ENCODE assay signal across 24 cellular contexts in the genomic region with DNA sequence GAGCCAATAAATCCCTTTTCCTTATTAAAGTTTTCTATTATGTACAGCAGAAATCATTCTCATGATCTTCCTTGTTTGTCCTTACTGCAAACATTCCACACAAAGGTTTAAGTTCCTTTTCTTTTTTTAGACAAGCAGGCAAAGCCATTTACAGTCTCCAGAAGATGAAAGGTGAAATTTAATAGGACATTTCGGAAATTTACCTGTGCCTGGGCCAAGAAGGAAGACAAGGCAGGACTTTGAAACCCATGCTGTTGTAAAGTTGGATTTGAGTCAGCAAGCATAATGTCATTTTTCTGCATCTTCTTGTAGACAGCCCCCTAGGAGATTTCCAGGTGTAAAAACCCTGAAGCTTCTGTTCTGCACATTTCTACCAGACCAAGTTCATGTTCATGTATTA.
A peak's percentile ranks its signal among the peaks of the same experiment; 100 is the strongest.
DNase-seq lines count a peak whose midpoint lies in the region; ATAC-seq and TF ChIP-seq lines count a peak whose summit lies in the region.
"Had no signal": no experiment of that assay in that cellular context is flagged by ENCODE, and none has a peak within 500 bp of the region (broad histone marks: within the 10 kb centered on the region; RNA-seq: fewer than 3 reads in every experiment).

No MANE protein-coding gene starts in this region.

- TF ChIP-seq POLR2A in prostate gland (IDR thresholded peaks at IDR 0.05) (no peak), ovary (IDR thresholded peaks at IDR 0.05) (no peak)

- H3K4me3 ChIP-seq in LNCaP clone FGC (ENCODE audit: low read depth, low read length) = no peak overlapping the region
- H3K4me3 ChIP-seq in colonic mucosa = no peak overlapping the region
- H3K4me3 ChIP-seq in mucosa of descending colon = no peak overlapping the region
- H3K4me3 ChIP-seq in prostate gland = no peak overlapping the region
- H3K4me3 ChIP-seq in ovary = no peak overlapping the region
- H3K4me3 ChIP-seq: A549; BLaER1 treated with 17β-estradiol and CSF1 and Interleukin-3, amounts not matched to agents 10 nM and 100 nM; GM12878 had no signal

- ATAC-seq in mucosa of descending colon = peak; percentile 78
- no peak for ATAC-seq in HG02970 (IDR thresholded peaks at IDR 0.05; ENCODE audit: low FRiP score, unreplicated experiment)
- ATAC-seq in HG02938 (IDR thresholded peaks at IDR 0.05; ENCODE audit: unreplicated experiment) = no peak
- ATAC-seq: A549; CD8-positive, alpha-beta T cell; GM12878 had no signal

- H3K36me3 ChIP-seq in colonic mucosa = no peaks in the 10 kb centered on the region
- H3K36me3 ChIP-seq in mucosa of descending colon (ENCODE audit: low read depth) = no peaks in the 10 kb centered on the region
- no peaks in the 10 kb centered on the region for H3K36me3 ChIP-seq in prostate gland
- H3K36me3 ChIP-seq in ovary = no peaks in the 10 kb centered on the region
- H3K36me3 ChIP-seq: BLaER1 treated with 17β-estradiol and CSF1 and Interleukin-3, amounts not matched to agents 10 nM and 100 nM had no signal

- H3K9ac ChIP-seq in colonic mucosa (ENCODE audit: low read depth in 2 of 2, low read length in 2 of 2) = no peak overlapping the region
- H3K9ac ChIP-seq: BLaER1 treated with 17β-estradiol and CSF1 and Interleukin-3, amounts not matched to agents 10 nM and 100 nM had no signal

- no peaks in the 10 kb centered on the region for H3K27me3 ChIP-seq in colonic mucosa
- H3K27me3 ChIP-seq in prostate gland (replicated peaks; ENCODE audit: insufficient read depth) = no peaks in the 10 kb centered on the region
- no peaks in the 10 kb centered on the region for H3K27me3 ChIP-seq in ovary
- H3K27me3 ChIP-seq: BLaER1 treated with 17β-estradiol and CSF1 and Interleukin-3, amounts not matched to agents 10 nM and 100 nM had no signal

- H3K27ac ChIP-seq in colonic mucosa = no peak overlapping the region
- H3K27ac ChIP-seq in prostate gland = peak overlapping the region in 1 of 2 donors; percentile 16
- H3K27ac ChIP-seq in ovary = no peak overlapping the region
- H3K27ac ChIP-seq: 22Rv1; A549; BLaER1 treated with 17β-estradiol and CSF1 and Interleukin-3, amounts not matched to agents 10 nM and 100 nM; C4-2B had no signal

- 29% methylated on average over 1 of the region's 1 CpG for WGBS in prostate gland
- WGBS in ovary, 3 donors = 83 to 84% (median 83%) methylated on average over 1 of the region's 1 CpG

- peak; percentile 47 for DNase-seq in LNCaP clone FGC (ENCODE audit: low read depth)
- peak; percentile 27 for DNase-seq in colonic mucosa
- DNase-seq in mucosa of descending colon = peak in 1 of 3 donors; percentile 13
- DNase-seq in prostate gland (ENCODE audit: low spot score) = peak; percentile 8
- DNase-seq in ovary = no peak
- DNase-seq: AML-193; Caco-2; Calu3; CD4-positive, alpha-beta T cell; CD8-positive, alpha-beta T cell; DMS 273 treated with DMSO at 0.1 percent for 48 hours; DMS153; DMS53; DMS79; DND-41; EL; GDM1 had no signal

- H3K4me1 ChIP-seq in colonic mucosa (no peaks in the 10 kb centered on the region), mucosa of descending colon (ENCODE audit: low read depth) (no peaks in the 10 kb centered on the region), prostate gland (replicated peaks) (no peaks in the 10 kb centered on the region), ovary (ENCODE audit: insufficient read depth) (no peaks in the 10 kb centered on the region)
- H3K4me1 ChIP-seq: A549; BLaER1 treated with 17β-estradiol and CSF1 and Interleukin-3, amounts not matched to agents 10 nM and 100 nM; Caco-2 had no signal

- intact Hi-C loops in colonic mucosa (cut with DNase I) (no loop called here), mucosa of descending colon (cut with DNase I, micrococcal nuclease) (no loop called here), prostate gland (cut with DNase I) (no loop called here), ovary (cut with DNase I) (no loop called here)

- no peaks in the 10 kb centered on the region for H3K9me3 ChIP-seq in colonic mucosa
- no peaks in the 10 kb centered on the region for H3K9me3 ChIP-seq in mucosa of descending colon
- H3K9me3 ChIP-seq in prostate gland = no peaks in the 10 kb centered on the region
- H3K9me3 ChIP-seq in ovary = no peaks in the 10 kb centered on the region
- H3K9me3 ChIP-seq: A549; BLaER1 treated with 17β-estradiol and CSF1 and Interleukin-3, amounts not matched to agents 10 nM and 100 nM; Caco-2 had no signal

- TF ChIP-seq CTCF in LNCaP clone FGC (IDR thresholded peaks at IDR 0.05; ENCODE audit: control insufficient read depth, extremely low read depth, insufficient read depth) (no peak), colonic mucosa (IDR thresholded peaks at IDR 0.05) (no peak), mucosa of descending colon (IDR thresholded peaks at IDR 0.05) (no peak), prostate gland (IDR thresholded peaks at IDR 0.05) (no peak), ovary (IDR thresholded peaks at IDR 0.05) (no peak)

- no peak for TF ChIP-seq EP300 in ovary (IDR thresholded peaks at IDR 0.05)

Comparison
In these comparisons a context has a peak if more than half of its experiments do, and no peak if none do; other contexts are left out.
1. DNase-seq: peak in LNCaP clone FGC (single experiment), colonic mucosa (single experiment) and prostate gland (single experiment); none in ovary (0 of 5).